ENCODE assay signal across 10 cellular contexts in the genomic region with DNA sequence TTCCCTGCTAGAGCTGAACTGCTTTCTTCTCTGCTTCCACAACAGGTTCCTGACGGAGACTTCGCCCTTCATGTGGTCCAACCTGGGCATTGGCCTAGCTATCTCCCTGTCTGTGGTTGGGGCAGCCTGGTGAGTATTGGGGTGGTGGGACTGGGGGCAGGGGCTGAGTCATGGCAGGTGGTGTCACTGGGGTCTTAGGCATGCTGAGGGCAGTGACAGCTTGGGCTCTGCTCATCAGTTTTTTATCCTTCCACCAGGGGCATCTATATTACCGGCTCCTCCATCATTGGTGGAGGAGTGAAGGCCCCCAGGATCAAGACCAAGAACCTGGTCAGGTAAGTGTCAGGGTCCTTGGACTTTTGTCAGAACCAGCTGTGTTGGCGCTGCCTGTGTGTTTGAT. TPM values are rescaled to one million over a fixed set of nuclear protein-coding genes. Genes with fewer than 3 reads are reported as not detected.
DNase-seq lines count a peak whose midpoint lies in the region; ATAC-seq, FAIRE-seq and TF ChIP-seq lines count a peak whose summit lies in the region.
"Had no signal": no experiment of that assay in that cellular context is flagged by ENCODE, and none has a peak within 500 bp of the region (broad histone marks: within the 10 kb centered on the region; RNA-seq: fewer than 3 reads in every experiment).

No MANE protein-coding gene starts in this region.

- H4K91ac ChIP-seq in mesenchymal stem cell (ENCODE audit: low read length): no peak overlapping the region

- H3K9me3 ChIP-seq in cardiac muscle cell (ENCODE audit: low read depth) (no peaks in the 10 kb centered on the region), GM12878 (replicated peaks; ENCODE audit: control insufficient read depth, insufficient read depth, low read length) (no peaks in the 10 kb centered on the region), mesenchymal stem cell (ENCODE audit: control insufficient read depth, low read length) (no peaks in the 10 kb centered on the region), vagina (no peaks in the 10 kb centered on the region)

- SMC1A ChIA-PET in GM12878 (lab: Charles Lee; ENCODE audit: uncharacterized antibody, unreplicated experiment): interaction anchor here (0.9 to 1.5 kb wide), 4 partner anchors 15 to 41 kb away, joined by 3 to 4 read pairs (median 3); no protein-coding TSS in a partner anchor

- H2BK120ac ChIP-seq in mesenchymal stem cell (ENCODE audit: low read depth, low read length): no peak overlapping the region

- H3K4me1 ChIP-seq in cardiac muscle cell (ENCODE audit: low read depth) (no peaks in the 10 kb centered on the region), GM12878 (ENCODE audit: control insufficient read depth, insufficient read depth, low read length) (peaks cover 33% of the 10 kb centered on the region), mesenchymal stem cell (ENCODE audit: control insufficient read depth, insufficient read depth, low read depth, low read length) (peaks cover 47% of the 10 kb centered on the region), vagina (peaks cover 61% of the 10 kb centered on the region)

- no peak overlapping the region for H2BK15ac ChIP-seq in mesenchymal stem cell (ENCODE audit: low read depth, poor library complexity, severe bottlenecking)

- no peaks in the 10 kb centered on the region for H3K27me3 ChIP-seq in cardiac muscle cell
- H3K27me3 ChIP-seq in GM12878 (replicated peaks in 1 of 2; ENCODE audit: control insufficient read depth in 2 of 2, insufficient read depth in 2 of 2, low read length in 1 of 2): no peaks in the 10 kb centered on the region
- H3K27me3 ChIP-seq in mesenchymal stem cell (ENCODE audit: control insufficient read depth in 1 of 2, insufficient read depth in 1 of 2, low read length in 2 of 2): no peaks in the 10 kb centered on the region
- H3K27me3 ChIP-seq in vagina: no peaks in the 10 kb centered on the region

- TF ChIP-seq POLR2A in GM12878 (IDR thresholded peaks at IDR 0.05; ENCODE audit: low read depth, low read length) (no peak), vagina (IDR thresholded peaks at IDR 0.05) (no peak)

- WGBS in GM12878 (ENCODE audit: insufficient coverage, insufficient replicate concordance, low lambda C conversion rate, missing lambda C conversion rate): 77% methylated on average over 4 of the region's 4 CpGs
- WGBS in mesenchymal stem cell: 89% methylated on average over 4 of the region's 4 CpGs

- RAD21 ChIA-PET in GM12878 (lab: Charles Lee; ENCODE audit: unreplicated experiment): interaction anchor here (1.5 to 3.0 kb wide), 2 partner anchors 14 to 212 kb away, joined by 4 to 10 read pairs; no protein-coding TSS in a partner anchor

- CTCF ChIA-PET in GM12878 (lab: Yijun Ruan, JAX): interaction anchor here (0.6 to 1.0 kb wide), 4 partner anchors 13 to 62 kb away, joined by 3 to 4 read pairs (median 3); no protein-coding TSS in a partner anchor

- ATAC-seq in GM12878: no peak
- no peak for ATAC-seq in GM21786 (IDR thresholded peaks at IDR 0.05; ENCODE audit: unreplicated experiment)

- peaks cover 11% of the 10 kb centered on the region for H3K36me3 ChIP-seq in cardiac muscle cell
- peaks cover 11 to 15% of the 10 kb centered on the region in 2 experiments for H3K36me3 ChIP-seq in GM12878 (ENCODE audit: control insufficient read depth in 2 of 2, insufficient read depth in 2 of 2, low read length in 1 of 2)
- peaks cover 46 to 49% of the 10 kb centered on the region in 2 experiments for H3K36me3 ChIP-seq in mesenchymal stem cell (ENCODE audit: control insufficient read depth in 1 of 2, insufficient read depth in 2 of 2, low read depth in 1 of 2, low read length in 2 of 2)
- H3K36me3 ChIP-seq in vagina: peaks cover 0 to 20% of the 10 kb centered on the region in 2 donors

- peaks cover 38% of the 10 kb centered on the region for H3K79me1 ChIP-seq in mesenchymal stem cell (replicated peaks; ENCODE audit: low read length, poor library complexity, severe bottlenecking)

- peaks cover 49% of the 10 kb centered on the region for H3K79me2 ChIP-seq in GM12878 (ENCODE audit: control insufficient read depth, insufficient read depth, low read length)

- no peak for FAIRE-seq in GM12878 (lab: Jason Lieb, UNC)
- FAIRE-seq: endometrium had no signal

- TF ChIP-seq RAD21 in GM12878 (IDR thresholded peaks at IDR 0.05; ENCODE audit: insufficient read depth, low read depth, low read length): no peak

- H2BK5ac ChIP-seq in mesenchymal stem cell (ENCODE audit: low read depth, low read length, poor library complexity, severe bottlenecking): no peak overlapping the region

- in situ Hi-C loops in GM12878 (cut with MboI): no loop called here

- DNase-seq in cardiac muscle cell (ENCODE audit: low read depth in 1 of 2, low spot score in 1 of 2): no peak
- no peak for DNase-seq in cardiac septum (ENCODE audit: low spot score)
- no peak for DNase-seq in GM12878 (ENCODE audit: low read depth, low spot score)
- no peak for DNase-seq in mesenchymal stem cell
- no peak for DNase-seq in vagina (ENCODE audit: extremely low spot score in 2 of 2)
- no peak for DNase-seq in activated CD4-positive, CD25-positive, alpha-beta regulatory T cell treated with anti-CD3 and anti-CD28 coated beads, Interleukin-2, amount 50 U/mL, for 72 hours
- DNase-seq in NCI-H2107 treated with DMSO at 0.1 percent for 48 hours (lab: John Stamatoyannopoulos, UW; ENCODE audit: unreplicated experiment): no peak
- DNase-seq: NCI-H1092 had no signal

- H3K9ac ChIP-seq in GM12878 (ENCODE audit: control insufficient read depth, insufficient read depth, low read length): peak overlapping the region; percentile 88
- peak overlapping the region; percentile 96 for H3K9ac ChIP-seq in mesenchymal stem cell (ENCODE audit: low read length)

- H2AK5ac ChIP-seq in mesenchymal stem cell (ENCODE audit: low read length, severe bottlenecking): no peak overlapping the region

- intact Hi-C loops in cardiac septum (cut with DNase I) (no loop called here), GM12878 (cut with micrococcal nuclease; ENCODE audit: unreplicated experiment) (no loop called here), vagina (cut with DNase I) (no loop called here)

- no TSS peak for BruUV-seq in GM12878 (replicated peaks; lab: Mats Ljungman, UMichigan)

- TF ChIP-seq EP300 in GM12878 (IDR thresholded peaks at IDR 0.05; ENCODE audit: borderline replicate concordance in 1 of 2, control insufficient read depth in 1 of 2, low read depth in 2 of 2, low read length in 2 of 2): no peak

- H3K4me3 ChIP-seq in cardiac muscle cell: peak overlapping the region; percentile 62
- H3K4me3 ChIP-seq in GM12878: peak overlapping the region; percentile 95
- peak overlapping the region; percentile 97 to 98 for H3K4me3 ChIP-seq in mesenchymal stem cell (ENCODE audit: insufficient read depth in 1 of 2, low read depth in 1 of 2, low read length in 2 of 2)
- peak overlapping the region; percentile 76 to 94 for H3K4me3 ChIP-seq in vagina

- peak overlapping the region in 1 of 2 experiments; percentile 62 for H3K14ac ChIP-seq in mesenchymal stem cell (ENCODE audit: low read length in 2 of 2)

- H3K4ac ChIP-seq in mesenchymal stem cell (ENCODE audit: low read depth in 1 of 2, low read length in 2 of 2): no peak overlapping the region

- H3K18ac ChIP-seq in mesenchymal stem cell (ENCODE audit: low read depth in 1 of 2, low read length in 2 of 2): no peak overlapping the region

- H3K27ac ChIP-seq in cardiac muscle cell: no peak overlapping the region
- peak overlapping the region; percentile 73 for H3K27ac ChIP-seq in GM12878 (ENCODE audit: control insufficient read depth, insufficient read depth)
- no peak overlapping the region for H3K27ac ChIP-seq in mesenchymal stem cell (ENCODE audit: low read length, poor library complexity, severe bottlenecking)
- peak overlapping the region; percentile 92 for H3K27ac ChIP-seq in vagina

- H3K23ac ChIP-seq in mesenchymal stem cell (ENCODE audit: low read length in 2 of 2): no peak overlapping the region

- POLR2A ChIA-PET in GM12878 (lab: Charles Lee): interaction anchor here (0.9 to 3.8 kb wide), 4 partner anchors 15 to 46 kb away, joined by 3 to 18 read pairs (median 6); partner anchors contain the start of genes CCDC24 and IPO13

- no peak for TF ChIP-seq CTCF in cardiac muscle cell (IDR thresholded peaks at IDR 0.05; ENCODE audit: low read depth, low read length)
- 0 out of 6 replicates have a peak, but pooled peaks of 1 of the 3 experiments have one; percentile 22 for TF ChIP-seq CTCF in GM12878 (IDR thresholded peaks at IDR 0.05 in 2 of 3, conservative IDR thresholded peaks at IDR 0.05 in 1 of 3; ENCODE audit: control insufficient read depth in 2 of 3, extremely low read depth in 1 of 3, insufficient read depth in 1 of 3, low read depth in 3 of 3, low read length in 3 of 3)
- no peak for TF ChIP-seq CTCF in vagina (IDR thresholded peaks at IDR 0.05)

- no peak overlapping the region for H4K8ac ChIP-seq in mesenchymal stem cell (ENCODE audit: low read length)

- no peak overlapping the region for H2BK12ac ChIP-seq in mesenchymal stem cell (ENCODE audit: low read length in 2 of 2)

- H2AFZ ChIP-seq in GM12878 (ENCODE audit: control insufficient read depth, low read depth, low read length) (no peak overlapping the region), mesenchymal stem cell (ENCODE audit: low read depth, low read length) (no peak overlapping the region)

- H3K4me2 ChIP-seq in GM12878 (ENCODE audit: control insufficient read depth, insufficient read depth) (peak overlapping the region; percentile 84), mesenchymal stem cell (ENCODE audit: low read length, poor library complexity, severe bottlenecking) (peak overlapping the region; percentile 88)

- H4K20me1 ChIP-seq in GM12878 (ENCODE audit: control insufficient read depth, insufficient read depth): no peaks in the 10 kb centered on the region

RNA-seq across cellular contexts. Expression of gene ATP6V0B, which starts 1.3 kb away (rescaled TPM):
- total RNA-seq in cardiac muscle cell: 87.5 and 171 TPM in 2 replicates
- 263 and 316 TPM in 2 replicates for polyA plus RNA-seq in cardiac muscle cell
- total RNA-seq in cardiac septum: 81.6 TPM
- total RNA-seq in GM12878 (2013; cell fraction: nucleolus; rRNA removed): 39.3 and 44.3 TPM in 2 replicates
- total RNA-seq in GM12878 (2014; rRNA removed): 176 and 177 TPM in 2 replicates
- total RNA-seq in GM12878 (2014; rRNA removed; fragmentation: Illumina TruSeq; extraction: Trizol): 70.0 and 75.8 TPM in 2 replicates
- 115 and 120 TPM in 2 replicates for total RNA-seq in GM12878 (2021)
- polyA plus RNA-seq in GM12878 (2011; ENCODE audit: low read depth): 59.4 TPM
- polyA plus RNA-seq in GM12878 (2011; rRNA removed): 72.2 and 132 TPM in 2 replicates
- polyA plus RNA-seq in GM12878 (2011; cell fraction: cytosol; rRNA removed): 218 and 285 TPM in 2 replicates
- 267 and 300 TPM in 2 replicates for polyA plus RNA-seq in GM12878 (2011; cell fraction: nucleus; rRNA removed)
- 76.2 and 83.3 TPM in 2 replicates for polyA plus RNA-seq in GM12878 (2012)
- polyA plus RNA-seq in GM12878 (2014; fragmentation: Illumina TruSeq; extraction: Trizol): 30.1 and 70.5 TPM in 2 replicates
- polyA plus RNA-seq in GM12878 (2014; fragmentation: Nextera tagmentation; extraction: Ambion mirVana): 100 to 1,000 TPM in 1 of 2 experiments, 10 to 100 TPM in 1; 65.3 to 157 TPM
- 156 and 159 TPM in 2 replicates for polyA plus RNA-seq in GM12878 (2014; rRNA removed)
- 100 to 1,000 TPM; 247 to 250 TPM for polyA plus RNA-seq in GM12878 (2016; fragmentation: Nextera tagmentation; extraction: Ambion mirVana)
- 82.2 and 119 TPM in 2 replicates for polyA minus RNA-seq in GM12878 (2011; rRNA and poly(A)+ RNA removed)
- polyA minus RNA-seq in GM12878 (2011; cell fraction: cytosol; rRNA and poly(A)+ RNA removed): 35.1 and 43.2 TPM in 2 replicates
- 65.8 and 94.1 TPM in 2 replicates for polyA minus RNA-seq in GM12878 (2011; cell fraction: nucleus; rRNA and poly(A)+ RNA removed)
- polyA plus RNA-seq in mesenchymal stem cell (2013, experiment 1 of 2): 60.5 TPM
- polyA plus RNA-seq in mesenchymal stem cell (2013, experiment 2 of 2): 64.4 TPM
- 71.5 TPM for total RNA-seq in vagina

RNA-seq across cellular contexts. Expression of gene B4GALT2, which starts 3.0 kb away (rescaled TPM):
- 81.6 and 83.3 TPM in 2 replicates for total RNA-seq in cardiac muscle cell
- polyA plus RNA-seq in cardiac muscle cell: 97.4 and 97.6 TPM in 2 replicates
- total RNA-seq in cardiac septum: 44.3 TPM
- 15.2 and 15.5 TPM in 2 replicates for total RNA-seq in GM12878 (2013; cell fraction: nucleolus; rRNA removed)
- total RNA-seq in GM12878 (2014; rRNA removed): 61.0 and 63.8 TPM in 2 replicates
- 27.2 and 28.7 TPM in 2 replicates for total RNA-seq in GM12878 (2014; rRNA removed; fragmentation: Illumina TruSeq; extraction: Trizol)
- total RNA-seq in GM12878 (2021): 45.4 and 47.3 TPM in 2 replicates
- 7.1 TPM for polyA plus RNA-seq in GM12878 (2011; ENCODE audit: low read depth)
- 9.8 and 18.0 TPM in 2 replicates for polyA plus RNA-seq in GM12878 (2011; rRNA removed)
- 27.5 and 46.7 TPM in 2 replicates for polyA plus RNA-seq in GM12878 (2011; cell fraction: cytosol; rRNA removed)
- 22.6 and 26.7 TPM in 2 replicates for polyA plus RNA-seq in GM12878 (2011; cell fraction: nucleus; rRNA removed)
- 19.7 and 20.5 TPM in 2 replicates for polyA plus RNA-seq in GM12878 (2012)
- polyA plus RNA-seq in GM12878 (2014; fragmentation: Illumina TruSeq; extraction: Trizol): 18.6 and 30.0 TPM in 2 replicates
- polyA plus RNA-seq in GM12878 (2014; fragmentation: Nextera tagmentation; extraction: Ambion mirVana): 1 to 10 TPM in 1 of 2 experiments, under 1 TPM in 1; 0.98 to 2.8 TPM
- 53.5 and 67.0 TPM in 2 replicates for polyA plus RNA-seq in GM12878 (2014; rRNA removed)
- polyA plus RNA-seq in GM12878 (2016; fragmentation: Nextera tagmentation; extraction: Ambion mirVana): 1 to 10 TPM; 7.2 to 9.6 TPM
- 13.2 and 22.9 TPM in 2 replicates for polyA minus RNA-seq in GM12878 (2011; rRNA and poly(A)+ RNA removed)
- 12.6 and 14.2 TPM in 2 replicates for polyA minus RNA-seq in GM12878 (2011; cell fraction: cytosol; rRNA and poly(A)+ RNA removed)
- polyA minus RNA-seq in GM12878 (2011; cell fraction: nucleus; rRNA and poly(A)+ RNA removed): 9.3 and 15.2 TPM in 2 replicates
- 37.4 TPM for polyA plus RNA-seq in mesenchymal stem cell (2013, experiment 1 of 2)
- 35.8 TPM for polyA plus RNA-seq in mesenchymal stem cell (2013, experiment 2 of 2)
- 31.4 TPM for total RNA-seq in vagina

RNA-seq across cellular contexts. Expression of gene DPH2, which starts 6.2 kb away (rescaled TPM):
- total RNA-seq in cardiac muscle cell: 17.1 and 20.7 TPM in 2 replicates
- polyA plus RNA-seq in cardiac muscle cell: 21.5 and 38.6 TPM in 2 replicates
- total RNA-seq in cardiac septum: 15.5 TPM
- total RNA-seq in GM12878 (2013; cell fraction: nucleolus; rRNA removed): 40.0 and 46.8 TPM in 2 replicates
- total RNA-seq in GM12878 (2014; rRNA removed): 67.2 and 75.1 TPM in 2 replicates
- 32.2 and 37.9 TPM in 2 replicates for total RNA-seq in GM12878 (2014; rRNA removed; fragmentation: Illumina TruSeq; extraction: Trizol)
- 58.0 and 60.1 TPM in 2 replicates for total RNA-seq in GM12878 (2021)
- 16.1 TPM for polyA plus RNA-seq in GM12878 (2011; ENCODE audit: low read depth)
- polyA plus RNA-seq in GM12878 (2011; rRNA removed): 30.7 and 44.0 TPM in 2 replicates
- 72.9 and 90.9 TPM in 2 replicates for polyA plus RNA-seq in GM12878 (2011; cell fraction: cytosol; rRNA removed)
- polyA plus RNA-seq in GM12878 (2011; cell fraction: nucleus; rRNA removed): 240 and 297 TPM in 2 replicates
- polyA plus RNA-seq in GM12878 (2012): 28.3 and 30.7 TPM in 2 replicates
- 22.4 and 43.2 TPM in 2 replicates for polyA plus RNA-seq in GM12878 (2014; fragmentation: Illumina TruSeq; extraction: Trizol)
- 10 to 100 TPM; 13.1 to 14.3 TPM for polyA plus RNA-seq in GM12878 (2014; fragmentation: Nextera tagmentation; extraction: Ambion mirVana)
- 74.5 and 76.2 TPM in 2 replicates for polyA plus RNA-seq in GM12878 (2014; rRNA removed)
- 10 to 100 TPM; 76.6 to 82.9 TPM for polyA plus RNA-seq in GM12878 (2016; fragmentation: Nextera tagmentation; extraction: Ambion mirVana)
- polyA minus RNA-seq in GM12878 (2011; rRNA and poly(A)+ RNA removed): 41.1 and 68.5 TPM in 2 replicates
- 18.2 and 18.3 TPM in 2 replicates for polyA minus RNA-seq in GM12878 (2011; cell fraction: cytosol; rRNA and poly(A)+ RNA removed)
- 79.7 and 117 TPM in 2 replicates for polyA minus RNA-seq in GM12878 (2011; cell fraction: nucleus; rRNA and poly(A)+ RNA removed)
- polyA plus RNA-seq in mesenchymal stem cell (2013, experiment 1 of 2): 8.8 TPM
- 9.0 TPM for polyA plus RNA-seq in mesenchymal stem cell (2013, experiment 2 of 2)
- 15.2 TPM for total RNA-seq in vagina

RNA-seq across cellular contexts. Expression of gene CCDC24, which starts 15.4 kb away (rescaled TPM):
- total RNA-seq in cardiac muscle cell (20.8 and 26.5 TPM in 2 replicates), cardiac septum (1.9 TPM), GM12878 (2014; rRNA removed) (1.6 and 2.2 TPM in 2 replicates), GM12878 (2014; rRNA removed; fragmentation: Illumina TruSeq; extraction: Trizol) (0.67 and 0.78 TPM in 2 replicates), GM12878 (2021) (2.2 and 3.1 TPM in 2 replicates), vagina (14.5 TPM)
- polyA plus RNA-seq in cardiac muscle cell (27.9 and 29.7 TPM in 2 replicates), GM12878 (2011; rRNA removed) (0.49 and 1.0 TPM in 2 replicates), GM12878 (2014; fragmentation: Illumina TruSeq; extraction: Trizol) (0.59 and 1.0 TPM in 2 replicates), GM12878 (2014; fragmentation: Nextera tagmentation; extraction: Ambion mirVana) (under 1 TPM in 1 of 2 experiments, not detected in 1; 0.18 TPM), GM12878 (2014; rRNA removed) (2.1 and 4.2 TPM in 2 replicates), GM12878 (2016; fragmentation: Nextera tagmentation; extraction: Ambion mirVana) (1 to 10 TPM; 1.6 to 1.7 TPM)
- total RNA-seq in GM12878 (2013; cell fraction: nucleolus; rRNA removed): 2.7 and 3.3 TPM in 2 replicates
- polyA plus RNA-seq in GM12878 (2011; ENCODE audit: low read depth): 0.34 TPM
- 1.8 TPM in 2 replicates for polyA plus RNA-seq in GM12878 (2011; cell fraction: cytosol; rRNA removed)
- 5.3 and 6.6 TPM in 2 replicates for polyA plus RNA-seq in GM12878 (2011; cell fraction: nucleus; rRNA removed)
- 1.4 and 1.5 TPM in 2 replicates for polyA plus RNA-seq in GM12878 (2012)
- 0.22 and 0.67 TPM in 2 replicates for polyA minus RNA-seq in GM12878 (2011; rRNA and poly(A)+ RNA removed)
- 0.94 TPM in 1 of 2 replicates, not detected in the other for polyA minus RNA-seq in GM12878 (2011; cell fraction: cytosol; rRNA and poly(A)+ RNA removed)
- polyA minus RNA-seq in GM12878 (2011; cell fraction: nucleus; rRNA and poly(A)+ RNA removed): 1.2 TPM in 2 replicates
- polyA plus RNA-seq in mesenchymal stem cell (2013, experiment 1 of 2): 2.9 TPM
- polyA plus RNA-seq in mesenchymal stem cell (2013, experiment 2 of 2): 3.2 TPM

RNA-seq across cellular contexts. Expression of gene IPO13, which starts 29.3 kb away (rescaled TPM):
- total RNA-seq in cardiac muscle cell: 26.2 and 29.2 TPM in 2 replicates
- 27.9 and 28.6 TPM in 2 replicates for polyA plus RNA-seq in cardiac muscle cell
- 60.6 TPM for total RNA-seq in cardiac septum
- 9.0 and 13.3 TPM in 2 replicates for total RNA-seq in GM12878 (2013; cell fraction: nucleolus; rRNA removed)
- total RNA-seq in GM12878 (2014; rRNA removed): 18.2 and 18.4 TPM in 2 replicates
- total RNA-seq in GM12878 (2014; rRNA removed; fragmentation: Illumina TruSeq; extraction: Trizol): 7.3 and 10.1 TPM in 2 replicates
- 22.1 and 26.6 TPM in 2 replicates for total RNA-seq in GM12878 (2021)
- 4.5 TPM for polyA plus RNA-seq in GM12878 (2011; ENCODE audit: low read depth)
- polyA plus RNA-seq in GM12878 (2011; rRNA removed): 5.6 and 9.3 TPM in 2 replicates
- polyA plus RNA-seq in GM12878 (2011; cell fraction: cytosol; rRNA removed): 19.2 TPM in 2 replicates
- polyA plus RNA-seq in GM12878 (2011; cell fraction: nucleus; rRNA removed): 29.3 and 36.2 TPM in 2 replicates
- 8.2 and 9.6 TPM in 2 replicates for polyA plus RNA-seq in GM12878 (2012)
- polyA plus RNA-seq in GM12878 (2014; fragmentation: Illumina TruSeq; extraction: Trizol): 8.5 and 14.0 TPM in 2 replicates
- 1 to 10 TPM; 7.1 to 9.5 TPM for polyA plus RNA-seq in GM12878 (2014; fragmentation: Nextera tagmentation; extraction: Ambion mirVana)
- 16.5 and 17.9 TPM in 2 replicates for polyA plus RNA-seq in GM12878 (2014; rRNA removed)
- 10 to 100 TPM; 21.5 TPM for polyA plus RNA-seq in GM12878 (2016; fragmentation: Nextera tagmentation; extraction: Ambion mirVana)
- polyA minus RNA-seq in GM12878 (2011; rRNA and poly(A)+ RNA removed): 24.2 and 29.7 TPM in 2 replicates
- polyA minus RNA-seq in GM12878 (2011; cell fraction: cytosol; rRNA and poly(A)+ RNA removed): 8.6 and 16.2 TPM in 2 replicates
- 8.7 and 14.9 TPM in 2 replicates for polyA minus RNA-seq in GM12878 (2011; cell fraction: nucleus; rRNA and poly(A)+ RNA removed)
- polyA plus RNA-seq in mesenchymal stem cell (2013, experiment 1 of 2): 14.7 TPM
- polyA plus RNA-seq in mesenchymal stem cell (2013, experiment 2 of 2): 13.5 TPM
- total RNA-seq in vagina: 34.6 TPM

Comparison
In these comparisons a context has a peak if more than half of its experiments do, and no peak if none do; other contexts are left out.
1. H3K27ac ChIP-seq: peak in GM12878 (single experiment) and vagina (single experiment); none in cardiac muscle cell (single experiment) and mesenchymal stem cell (single experiment).
2. Peak in every context shown above with its lines, with median percentiles within 50 percentile points of each other: H3K4me3 ChIP-seq.